In the genomic region with DNA sequence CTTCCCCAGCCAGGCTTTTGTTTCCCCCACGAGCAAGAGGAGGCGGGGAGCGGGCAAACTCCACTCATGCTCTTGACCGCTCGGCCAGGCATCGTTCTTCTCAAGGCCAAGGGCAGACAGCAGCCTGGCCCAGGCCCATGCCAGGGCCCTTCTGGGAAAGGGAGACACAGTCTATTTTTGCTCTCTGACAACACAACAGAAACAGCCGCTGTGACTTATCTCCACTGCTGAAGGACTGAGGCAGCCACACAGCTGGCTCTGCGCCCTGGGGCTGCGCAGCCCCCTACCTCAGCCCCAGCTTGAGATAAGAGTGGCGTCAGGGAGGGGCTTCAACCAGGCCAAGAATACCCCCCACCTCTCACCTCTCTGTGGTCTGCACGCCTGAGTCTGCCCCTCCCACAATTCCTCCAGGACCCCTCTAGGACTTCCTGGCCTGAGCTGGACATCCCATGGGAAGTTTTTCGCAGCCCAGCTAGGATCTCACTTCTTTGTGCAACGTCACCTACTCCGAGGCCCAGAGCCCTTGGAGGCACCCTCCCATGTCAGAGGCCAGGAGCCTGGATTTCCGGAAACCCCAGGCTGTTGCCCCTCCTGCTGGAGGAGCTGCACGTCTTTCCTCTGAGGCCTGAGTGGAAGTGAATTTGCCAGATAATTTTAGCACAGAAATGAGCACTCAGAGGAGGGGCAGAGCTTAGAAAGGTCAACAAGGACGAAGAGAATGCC, we compare ENCODE assay signal across 17 cellular contexts.
DNase-seq lines count a peak whose midpoint lies in the region; ATAC-seq and TF ChIP-seq lines count a peak whose summit lies in the region.
"Had no signal": no experiment of that assay in that cellular context is flagged by ENCODE, and none has a peak within 500 bp of the region (broad histone marks: within the 10 kb centered on the region; RNA-seq: fewer than 3 reads in every experiment).

No MANE protein-coding gene starts in this region.

- in situ Hi-C loops in GM13976 (cut with MboI; ENCODE audit: low sequenced_read_pairs, unreplicated experiment) = no loop called here
- in situ Hi-C loops in ACHN (cut with HindIII; ENCODE audit: low pct_ligation_motif_present, low pct_unique_long_range_greater_than_20kb, low sequenced_read_pairs) = no loop called here

- no peak overlapping the region for H3K9ac ChIP-seq in liver (ENCODE audit: low read depth in 1 of 2, low read length in 2 of 2)

- TF ChIP-seq EP300 in esophagus muscularis mucosa (IDR thresholded peaks at IDR 0.05) = no peak

- intact Hi-C loops in esophagus muscularis mucosa (cut with DNase I) = no loop called here
- intact Hi-C loops in sciatic nerve (cut with DNase I) = no loop called here

- H3K27ac ChIP-seq in esophagus muscularis mucosa (replicated peaks in 1 of 4) (peak overlapping the region; percentile 54 to 76 (median 58)), liver (ENCODE audit: low read depth in 1 of 2, low read length in 2 of 2) (peak overlapping the region; percentile 64 to 68)
- H3K27ac ChIP-seq: A549 had no signal

- H3K36me3 ChIP-seq in BE2C (no peaks in the 10 kb centered on the region), esophagus muscularis mucosa (no peaks in the 10 kb centered on the region), liver (ENCODE audit: control insufficient read depth in 4 of 4, insufficient read depth in 3 of 4, low read depth in 1 of 4, low read length in 3 of 4) (no peaks in the 10 kb centered on the region)

- ATAC-seq in sciatic nerve = peak; percentile 58
- no peak for ATAC-seq in GM18868 (IDR thresholded peaks at IDR 0.05; ENCODE audit: unreplicated experiment)
- ATAC-seq in HG03025 (IDR thresholded peaks at IDR 0.05; ENCODE audit: low FRiP score, unreplicated experiment) = no peak
- ATAC-seq: stimulated activated effector memory CD8-positive, alpha-beta T cell treated with anti-CD3 and anti-CD28 coated beads, Interleukin-12 subunit alpha, Interleukin-12 subunit beta, amount 100 ng/mL, for 72 hours had no signal

- H3K4me3 ChIP-seq in BE2C (ENCODE audit: low read depth, low read length) (no peak overlapping the region), esophagus muscularis mucosa (no peak overlapping the region), liver (ENCODE audit: low read depth in 1 of 3, low read length in 3 of 3) (no peak overlapping the region)
- H3K4me3 ChIP-seq: A549 had no signal

- H3K9me3 ChIP-seq in BE2C = no peaks in the 10 kb centered on the region
- H3K9me3 ChIP-seq in esophagus muscularis mucosa = peaks cover 0 to 13% (median 11%) of the 10 kb centered on the region in 4 donors
- H3K9me3 ChIP-seq in liver (ENCODE audit: control insufficient read depth in 4 of 4, low read length in 3 of 4) = peaks cover 0 to 5% (median 0%) of the 10 kb centered on the region in 4 donors

- TF ChIP-seq RAD21 in liver (IDR thresholded peaks at IDR 0.05) = peak in 1 of 2 donors; percentile 30

- 67% methylated on average over 16 of the region's 17 CpGs for WGBS in esophagus muscularis mucosa
- 80% methylated on average over 17 of the region's 17 CpGs for WGBS in liver

- DNase-seq in BE2C (peak; percentile 63), esophagus muscularis mucosa (ENCODE audit: extremely low spot score) (peak; percentile 91), sciatic nerve (ENCODE audit: low spot score) (no peak), GM13976 (ENCODE audit: low spot score) (no peak), ACHN (no peak)
- DNase-seq: activated naive CD4-positive, alpha-beta T cell treated with anti-CD3 and anti-CD28 coated beads for 36 hours; CD8-positive, alpha-beta memory T cell; cerebellar nuclear complex; midbrain; NCI-H1105; NCI-H2227 treated with DMSO at 0.1 percent for 48 hours; stimulated activated CD4-positive, alpha-beta T cell treated with anti-CD3 and anti-CD28 coated beads, Interleukin-2, amount 100 ng/mL, for 48 hours had no signal

- no peak for TF ChIP-seq POLR2A in esophagus muscularis mucosa (IDR thresholded peaks at IDR 0.05; ENCODE audit: low read depth)

- TF ChIP-seq CTCF in BE2C (IDR thresholded peaks at IDR 0.05; ENCODE audit: low read depth, low read length) = peak; percentile 31; the same call in 1 of the 2 replicates
- TF ChIP-seq CTCF in esophagus muscularis mucosa (IDR thresholded peaks at IDR 0.05) = no peak
- peak; percentile 9 for TF ChIP-seq CTCF in liver (IDR thresholded peaks at IDR 0.05; ENCODE audit: low read depth, low read length, missing input control)
- no peak for TF ChIP-seq CTCF in GM13976 (IDR thresholded peaks at IDR 0.05; ENCODE audit: borderline replicate concordance, control extremely low read depth, extremely low read depth, insufficient read depth, missing control alignments)

- peaks cover 23% of the 10 kb centered on the region for H3K4me1 ChIP-seq in BE2C
- H3K4me1 ChIP-seq in esophagus muscularis mucosa = peaks cover 0 to 23% (median 14%) of the 10 kb centered on the region in 4 donors
- no peaks in the 10 kb centered on the region for H3K4me1 ChIP-seq in liver (ENCODE audit: control insufficient read depth in 4 of 4, insufficient read depth in 4 of 4, low read length in 3 of 4)

- H3K27me3 ChIP-seq in BE2C (no peaks in the 10 kb centered on the region), esophagus muscularis mucosa (peaks cover 0 to 6% (median 0%) of the 10 kb centered on the region in 4 donors), liver (ENCODE audit: control insufficient read depth in 4 of 4, insufficient read depth in 4 of 4, low read length in 3 of 4) (no peaks in the 10 kb centered on the region)

TF ChIP-seq in liver, 16 proteins besides CTCF, POLR2A, EP300 and RAD21:
- TF ChIP-seq NR2F2 (IDR thresholded peaks at IDR 0.05) (peak; percentile 82), ZBTB33 (IDR thresholded peaks at IDR 0.05) (no peak), SP1 (IDR thresholded peaks at IDR 0.05) (peak; percentile 46), RXRA (IDR thresholded peaks at IDR 0.05) (peak; percentile 67 to 71)
- TF ChIP-seq, protein P1, sequence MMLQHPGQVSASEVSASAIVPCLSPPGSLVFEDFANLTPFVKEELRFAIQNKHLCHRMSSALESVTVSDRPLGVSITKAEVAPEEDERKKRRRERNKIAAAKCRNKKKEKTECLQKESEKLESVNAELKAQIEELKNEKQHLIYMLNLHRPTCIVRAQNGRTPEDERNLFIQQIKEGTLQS (IDR thresholded peaks at IDR 0.05) = no peak

Comparison
In these comparisons a context has a peak if more than half of its experiments do, and no peak if none do; other contexts are left out.
1. DNase-seq: peak in BE2C (single experiment) and esophagus muscularis mucosa (single experiment); none in sciatic nerve (single experiment), GM13976 (single experiment) and ACHN (single experiment).
2. CTCF ChIP-seq: peak in BE2C (single experiment) and liver (single experiment); none in esophagus muscularis mucosa (0 of 3) and GM13976 (single experiment).